In the genomic region with DNA sequence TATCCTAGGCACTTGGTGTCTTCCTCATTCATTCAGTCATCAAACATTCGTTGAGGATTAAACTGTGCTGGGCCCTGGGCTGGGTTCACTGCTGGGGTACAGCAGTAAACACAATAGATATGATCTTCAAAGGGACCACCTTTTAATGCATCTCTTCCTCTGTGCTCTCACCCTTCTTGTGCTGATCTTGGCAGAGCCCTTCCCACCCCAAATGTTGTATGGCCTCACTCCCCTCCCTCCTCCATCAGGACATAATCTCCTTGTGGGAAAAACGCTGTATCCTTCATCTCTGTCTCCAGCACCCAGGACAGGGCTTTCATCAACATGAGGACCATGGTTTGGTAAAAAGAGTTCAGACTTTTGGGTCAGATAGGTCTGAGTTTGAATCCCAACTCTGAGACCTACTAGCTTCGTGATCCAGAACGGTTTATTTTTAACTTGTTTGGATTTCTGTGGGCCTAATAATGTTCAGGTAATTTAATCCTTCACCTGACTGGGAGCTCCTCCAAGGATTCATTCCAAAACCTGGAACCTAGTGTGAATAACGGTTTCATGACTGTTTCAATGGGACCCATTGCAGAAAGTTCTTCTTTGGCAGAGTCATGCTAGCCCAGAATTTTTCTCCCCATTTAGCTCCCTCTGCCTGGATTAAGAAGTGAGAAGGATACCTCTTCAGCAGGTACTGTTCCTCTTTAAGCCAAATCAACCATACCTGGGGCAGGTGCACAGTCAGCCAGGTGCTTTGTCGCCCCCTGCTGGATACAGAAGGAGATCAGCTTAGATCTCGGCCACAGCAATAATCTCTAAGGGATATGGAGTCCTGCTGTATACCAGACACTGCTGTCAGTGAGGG, we compare ENCODE assay signal across 8 cellular contexts. TPM values are rescaled to one million over a fixed set of nuclear protein-coding genes. Genes with fewer than 3 reads are reported as not detected.
DNase-seq lines count a peak whose midpoint lies in the region; ATAC-seq, FAIRE-seq and TF ChIP-seq lines count a peak whose summit lies in the region.

No MANE protein-coding gene starts in this region.

- peaks cover 16% of the 10 kb centered on the region for H3K27me3 ChIP-seq in AG04450 (ENCODE audit: control insufficient read depth, insufficient read depth, low read length)
- peaks cover 18% of the 10 kb centered on the region for H3K27me3 ChIP-seq in osteoblast (ENCODE audit: insufficient read depth, low read length)

- CTCF ChIA-PET in AG04450 (lab: Charles Lee): no interaction called here

- FAIRE-seq in GM12891 (lab: Jason Lieb, UNC): peak; percentile 84

- no peaks in the 10 kb centered on the region for H3K79me2 ChIP-seq in osteoblast (ENCODE audit: insufficient read depth, low read length)

- ATAC-seq in HG02840 (IDR thresholded peaks at IDR 0.05; ENCODE audit: low FRiP score, unreplicated experiment) (no peak), GM21381 (IDR thresholded peaks at IDR 0.05; ENCODE audit: unreplicated experiment) (no peak)

- H4K20me1 ChIP-seq in osteoblast (ENCODE audit: insufficient read depth, low read length): no peaks in the 10 kb centered on the region

- H3K4me2 ChIP-seq in osteoblast (ENCODE audit: insufficient read depth, low read length): no peak overlapping the region

- no peak overlapping the region for H2AFZ ChIP-seq in osteoblast (ENCODE audit: low read length)

- H3K27ac ChIP-seq in AG04450 (ENCODE audit: low read depth, low read length) (no peak overlapping the region), coronary artery (no peak overlapping the region), osteoblast (ENCODE audit: low read depth, low read length) (no peak overlapping the region)

- peak; percentile 37 for TF ChIP-seq CTCF in AG04450 (IDR thresholded peaks at IDR 0.05; ENCODE audit: low read depth, low read length)
- no peak for TF ChIP-seq CTCF in coronary artery (IDR thresholded peaks at IDR 0.05)
- TF ChIP-seq CTCF in osteoblast (IDR thresholded peaks at IDR 0.05; ENCODE audit: extremely low read depth, low read depth, low read length): peak; percentile 56

- H3K36me3 ChIP-seq in osteoblast (ENCODE audit: insufficient read depth, low read length): no peaks in the 10 kb centered on the region

- H3K4me3 ChIP-seq in AG04450 (ENCODE audit: low read depth, low read length) (no peak overlapping the region), coronary artery (no peak overlapping the region), osteoblast (ENCODE audit: insufficient read depth, low read length) (no peak overlapping the region)

- no peaks in the 10 kb centered on the region for H3K4me1 ChIP-seq in osteoblast (ENCODE audit: insufficient read depth, low read length)

- TF ChIP-seq POLR2A in GM12891 (IDR thresholded peaks at IDR 0.05; ENCODE audit: low read depth, low read length): no peak

- DNase-seq in AG04450 (ENCODE audit: low read depth, low spot score) (no peak), GM12891 (ENCODE audit: insufficient read length, low spot score) (peak; percentile 47), NAMALWA (ENCODE audit: low spot score) (peak; percentile 64), coronary artery (ENCODE audit: low spot score) (peak; percentile 31), osteoblast (ENCODE audit: insufficient read length, low spot score, missing footprints) (no peak)
- DNase-seq in activated CD4-positive, CD25-positive, alpha-beta regulatory T cell treated with anti-CD3 and anti-CD28 coated beads, Interleukin-2, amount 50 U/mL, for 72 hours: peak; percentile 63

- POLR2A ChIA-PET in AG04450 (lab: Yijun Ruan, JAX): no interaction called here

- H3K9me3 ChIP-seq in AG04450 (ENCODE audit: control insufficient read depth, insufficient read depth, low read length) (no peaks in the 10 kb centered on the region), osteoblast (ENCODE audit: low read depth, low read length) (no peaks in the 10 kb centered on the region)

TF ChIP-seq in GM12891, 5 proteins besides CTCF, POLR2A, EP300 and RAD21:
- no peak for TF ChIP-seq PAX5 (IDR thresholded peaks at IDR 0.05; ENCODE audit: insufficient read depth, low read length, severe bottlenecking)
- no peak for TF ChIP-seq POU2F2 (IDR thresholded peaks at IDR 0.05; ENCODE audit: low read depth, low read length)
- TF ChIP-seq POLR2AphosphoS5 (IDR thresholded peaks at IDR 0.05; ENCODE audit: low read depth, low read length): no peak
- TF ChIP-seq TAF1 (IDR thresholded peaks at IDR 0.05; ENCODE audit: low read depth, low read length): no peak
- TF ChIP-seq SPI1 (IDR thresholded peaks at IDR 0.05; ENCODE audit: low read depth, low read length): no peak

RNA-seq across cellular contexts. Expression of a gene that starts 5.2 kb away (rescaled TPM):
- polyA plus RNA-seq in AG04450 (2011; rRNA removed): not detected in 2 replicates
- polyA minus RNA-seq in AG04450 (2011; rRNA and poly(A)+ RNA removed): not detected in 2 replicates
- polyA plus RNA-seq in GM12891 (2012; ENCODE audit: low read depth, missing spikeins): not detected
- not detected in 2 replicates for total RNA-seq in osteoblast

Comparison
In these comparisons a context has a peak if more than half of its experiments do, and no peak if none do; other contexts are left out.
1. DNase-seq: peak in GM12891 (single experiment), NAMALWA (single experiment), activated CD4-positive, CD25-positive, alpha-beta regulatory T cell treated with anti-CD3 and anti-CD28 coated beads, Interleukin-2, amount 50 U/mL, for 72 hours (single experiment) and coronary artery (single experiment); none in AG04450 (single experiment) and osteoblast (single experiment).